Comparison of ENCODE assay signal across 1 cellular context in genomic region chr1:7550981-7551380, GRCh38.
TF ChIP-seq lines count a peak whose summit lies in the region.

No MANE protein-coding gene starts in this region.

TF ChIP-seq in SK-N-SH, 30 proteins besides CTCF, POLR2A, EP300 and RAD21:
- TF ChIP-seq RFX5 (IDR thresholded peaks at IDR 0.05; ENCODE audit: low read length) (no peak), IRF3 (IDR thresholded peaks at IDR 0.05; ENCODE audit: low read depth, low read length) (no peak), RCOR1 (IDR thresholded peaks at IDR 0.05; ENCODE audit: low read length) (no peak), NFIC (IDR thresholded peaks at IDR 0.05; ENCODE audit: borderline replicate concordance) (no peak), TCF12 (IDR thresholded peaks at IDR 0.05) (no peak), FOXM1 (IDR thresholded peaks at IDR 0.05; ENCODE audit: low read depth) (no peak), USF1 (IDR thresholded peaks at IDR 0.05; ENCODE audit: borderline replicate concordance, low read depth) (no peak), GABPA (IDR thresholded peaks at IDR 0.05; ENCODE audit: low read depth) (no peak), NRF1 (IDR thresholded peaks at IDR 0.05; ENCODE audit: low read depth, low read length) (no peak), ELF1 (IDR thresholded peaks at IDR 0.05) (no peak), YY1 (IDR thresholded peaks at IDR 0.05; ENCODE audit: low read depth) (no peak)
TF ChIP-seq in SK-N-SH: peak in this region for 0.
